8 cellular contexts compared by ENCODE assay signal in the genomic region with DNA sequence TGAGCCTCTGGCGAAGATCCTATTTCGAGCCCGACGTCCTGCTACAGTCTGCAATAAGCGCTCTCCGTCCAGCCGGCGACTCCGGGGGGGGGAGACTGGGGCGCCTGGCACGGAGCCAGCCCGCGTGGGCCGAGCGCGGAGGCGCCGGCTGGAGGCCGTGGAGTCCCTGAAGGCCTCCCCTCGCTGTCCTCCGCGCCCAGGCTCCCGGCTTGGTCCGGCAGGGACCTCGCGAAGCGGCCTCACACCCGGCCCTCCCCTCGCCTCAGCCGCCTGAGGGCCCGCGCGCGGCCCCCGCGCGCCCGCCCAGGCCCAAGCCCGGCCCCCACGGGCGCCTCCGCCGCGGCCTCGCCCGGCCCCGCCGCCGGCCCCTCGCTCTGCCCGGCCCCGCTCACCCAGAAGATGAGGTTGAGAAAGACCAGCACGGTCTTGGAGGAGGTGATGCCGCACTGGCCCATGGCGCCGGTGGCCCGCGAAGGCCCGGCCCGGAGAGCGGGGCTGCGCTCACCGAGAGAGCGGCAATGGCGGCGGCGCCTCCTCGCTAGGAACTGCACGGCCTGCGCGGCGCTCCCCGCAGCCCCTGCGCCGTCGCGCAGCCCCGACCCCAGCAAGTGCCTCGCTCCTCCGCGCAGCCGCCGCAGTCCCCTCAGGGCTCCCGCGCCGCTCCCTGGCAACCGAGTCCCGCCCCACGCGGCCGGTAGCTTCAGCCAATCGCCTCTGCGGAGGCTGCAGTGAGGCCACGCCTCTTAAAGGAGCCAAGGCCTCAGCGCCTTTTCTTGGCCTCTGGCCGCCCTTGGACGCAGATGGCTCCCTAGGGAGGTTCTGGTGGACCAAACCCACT. TPM values are rescaled to one million over a fixed set of nuclear protein-coding genes. Genes with fewer than 3 reads are reported as not detected.
DNase-seq lines count a peak whose midpoint lies in the region; ATAC-seq and TF ChIP-seq lines count a peak whose summit lies in the region.

A gene (minus strand): TSS at position 610 of the 838 bp plus-strand sequence. CDS start 155 bp downstream, at position 455.

- peak; percentile 85 to 94 (median 90) for DNase-seq in CD4-positive, alpha-beta T cell
- DNase-seq in HK-2 (ENCODE audit: unreplicated experiment) (peak; percentile 86), NCI-H82 treated with DMSO at 0.1 percent for 48 hours (lab: John Stamatoyannopoulos, UW; ENCODE audit: unreplicated experiment) (peak; percentile 68), dermis microvascular lymphatic vessel endothelial cell (ENCODE audit: low read depth in 2 of 2) (peak; percentile 72 to 94)
- peak; percentile 94 for DNase-seq in activated CD4-positive, alpha-beta memory T cell treated with anti-CD3 and anti-CD28 coated beads for 36 hours
- DNase-seq in stimulated activated CD4-positive, alpha-beta T cell treated with anti-CD3 and anti-CD28 coated beads, Interleukin-4, amount 100 ng/mL, for 1 hour = peak; percentile 94

- H3K9ac ChIP-seq in liver (ENCODE audit: low read depth in 1 of 2, low read length in 2 of 2) = peak within 1 kb of the TSS; percentile 2 to 13

- H3K27me3 Mint-ChIP-seq in CD4-positive, alpha-beta T cell = peaks cover 3% of the 10 kb centered on the region
- no peaks in the 10 kb centered on the region for H3K27me3 Mint-ChIP-seq in activated CD4-positive, alpha-beta memory T cell treated with anti-CD3 and anti-CD28 coated beads for 36 hours

- intact Hi-C loops in CD4-positive, alpha-beta T cell (cut with DNase I, micrococcal nuclease) = loop anchor here (2.0 to 10.0 kb wide), 5 partner anchors 138 to 1804 kb away; a partner anchor contains a TSS
- intact Hi-C loops in activated CD4-positive, alpha-beta memory T cell treated with anti-CD3 and anti-CD28 coated beads for 36 hours (cut with micrococcal nuclease) = loop anchor here (1.0 kb wide), 1 partner anchor 350 kb away; a partner anchor contains a TSS

- H3K9me3 Mint-ChIP-seq in CD4-positive, alpha-beta T cell = no peaks in the 10 kb centered on the region
- H3K9me3 Mint-ChIP-seq in activated CD4-positive, alpha-beta memory T cell treated with anti-CD3 and anti-CD28 coated beads for 36 hours = no peaks in the 10 kb centered on the region

- peaks cover 2 to 31% (median 17%) of the 10 kb centered on the region in 4 donors for H3K4me1 ChIP-seq in liver (ENCODE audit: control insufficient read depth in 4 of 4, insufficient read depth in 4 of 4, low read length in 3 of 4)

- under 1% methylated on average over 97 of the region's 97 CpGs for WGBS in liver

- POLR2A ChIA-PET in CD4-positive, alpha-beta T cell (lab: Charles Lee) = interaction anchor here (0.6 to 1.3 kb wide), 7 partner anchors 10 to 167 kb away, joined by 3 to 7 read pairs (median 4); a partner anchor contains a TSS
- POLR2A ChIA-PET in activated CD4-positive, alpha-beta memory T cell treated with anti-CD3 and anti-CD28 coated beads for 36 hours (lab: Charles Lee) = interaction anchor here (0.6 to 1.0 kb wide), 4 partner anchors 12 to 78 kb away, joined by 3 to 4 read pairs (median 3); no protein-coding TSS in a partner anchor

- TF ChIP-seq RAD21 in liver (IDR thresholded peaks at IDR 0.05) = no peak

- H3K4me3 ChIP-seq in liver (ENCODE audit: low read depth in 1 of 3, low read length in 3 of 3) = peak within 1 kb of the TSS; percentile 87 to 94 (median 90)

- no peaks in the 10 kb centered on the region for H3K9me3 ChIP-seq in CD4-positive, alpha-beta T cell (ENCODE audit: control insufficient read depth, low read length)
- no peaks in the 10 kb centered on the region for H3K9me3 ChIP-seq in liver (ENCODE audit: control insufficient read depth in 4 of 4, low read length in 3 of 4)

- ATAC-seq in CD4-positive, alpha-beta T cell (ENCODE audit: poor library complexity) = peak; percentile 99
- peak; percentile 91 for ATAC-seq in GM19455 (IDR thresholded peaks at IDR 0.05; ENCODE audit: unreplicated experiment)

- peaks cover 7% of the 10 kb centered on the region for H3K36me3 Mint-ChIP-seq in CD4-positive, alpha-beta T cell (ENCODE audit: low read depth)
- no peaks in the 10 kb centered on the region for H3K36me3 Mint-ChIP-seq in activated CD4-positive, alpha-beta memory T cell treated with anti-CD3 and anti-CD28 coated beads for 36 hours

- TF ChIP-seq CTCF in CD4-positive, alpha-beta T cell (IDR thresholded peaks at IDR 0.05) = no peak
- no peak for TF ChIP-seq CTCF in liver (IDR thresholded peaks at IDR 0.05; ENCODE audit: low read depth, low read length, missing input control)

- peak within 1 kb of the TSS; percentile 85 for H3K27ac Mint-ChIP-seq in CD4-positive, alpha-beta T cell
- no peak within 1 kb of the TSS for H3K27ac Mint-ChIP-seq in activated CD4-positive, alpha-beta memory T cell treated with anti-CD3 and anti-CD28 coated beads for 36 hours

- H3K4me1 Mint-ChIP-seq in CD4-positive, alpha-beta T cell (ENCODE audit: low read depth) = peaks cover 37% of the 10 kb centered on the region
- peaks cover 31% of the 10 kb centered on the region for H3K4me1 Mint-ChIP-seq in activated CD4-positive, alpha-beta memory T cell treated with anti-CD3 and anti-CD28 coated beads for 36 hours (ENCODE audit: low read depth)

- no peaks in the 10 kb centered on the region for H3K36me3 ChIP-seq in liver (ENCODE audit: control insufficient read depth in 4 of 4, insufficient read depth in 3 of 4, low read depth in 1 of 4, low read length in 3 of 4)

- H3K27me3 ChIP-seq in CD4-positive, alpha-beta T cell (ENCODE audit: control insufficient read depth, insufficient read depth, low read length) = no peaks in the 10 kb centered on the region
- no peaks in the 10 kb centered on the region for H3K27me3 ChIP-seq in liver (ENCODE audit: control insufficient read depth in 4 of 4, insufficient read depth in 4 of 4, low read length in 3 of 4)

- H3K27ac ChIP-seq in CD4-positive, alpha-beta T cell (ENCODE audit: low read depth, low read length) = no peak within 1 kb of the TSS
- peak within 1 kb of the TSS; percentile 79 to 84 for H3K27ac ChIP-seq in liver (ENCODE audit: low read depth in 1 of 2, low read length in 2 of 2)

- H3K4me3 Mint-ChIP-seq in CD4-positive, alpha-beta T cell = peak within 1 kb of the TSS; percentile 97
- H3K4me3 Mint-ChIP-seq in activated CD4-positive, alpha-beta memory T cell treated with anti-CD3 and anti-CD28 coated beads for 36 hours = peak within 1 kb of the TSS; percentile 76

- CTCF ChIA-PET in CD4-positive, alpha-beta T cell (lab: Charles Lee) = interaction anchor here (1.5 kb wide), 1 partner anchor 98 kb away, joined by 5 read pairs; no protein-coding TSS in a partner anchor
- CTCF ChIA-PET in activated CD4-positive, alpha-beta memory T cell treated with anti-CD3 and anti-CD28 coated beads for 36 hours (lab: Charles Lee) = interaction anchor here (1.0 kb wide), 1 partner anchor 97 kb away, joined by 3 read pairs; no protein-coding TSS in a partner anchor

TF ChIP-seq in liver, 16 proteins besides CTCF, POLR2A, EP300 and RAD21 (continues in another document):
- TF ChIP-seq, protein P1, sequence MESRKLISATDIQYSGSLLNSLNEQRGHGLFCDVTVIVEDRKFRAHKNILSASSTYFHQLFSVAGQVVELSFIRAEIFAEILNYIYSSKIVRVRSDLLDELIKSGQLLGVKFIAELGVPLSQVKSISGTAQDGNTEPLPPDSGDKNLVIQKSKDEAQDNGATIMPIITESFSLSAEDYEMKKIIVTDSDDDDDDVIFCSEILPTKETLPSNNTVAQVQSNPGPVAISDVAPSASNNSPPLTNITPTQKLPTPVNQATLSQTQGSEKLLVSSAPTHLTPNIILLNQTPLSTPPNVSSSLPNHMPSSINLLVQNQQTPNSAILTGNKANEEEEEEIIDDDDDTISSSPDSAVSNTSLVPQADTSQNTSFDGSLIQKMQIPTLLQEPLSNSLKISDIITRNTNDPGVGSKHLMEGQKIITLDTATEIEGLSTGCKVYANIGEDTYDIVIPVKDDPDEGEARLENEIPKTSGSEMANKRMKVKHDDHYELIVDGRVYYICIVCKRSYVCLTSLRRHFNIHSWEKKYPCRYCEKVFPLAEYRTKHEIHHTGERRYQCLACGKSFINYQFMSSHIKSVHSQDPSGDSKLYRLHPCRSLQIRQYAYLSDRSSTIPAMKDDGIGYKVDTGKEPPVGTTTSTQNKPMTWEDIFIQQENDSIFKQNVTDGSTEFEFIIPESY (IDR thresholded peaks at IDR 0.05) = no peak
- TF ChIP-seq NR2F2 (IDR thresholded peaks at IDR 0.05) (no peak), TAF1 (conservative IDR thresholded peaks at IDR 0.05) (no peak), EGR1 (IDR thresholded peaks at IDR 0.05; ENCODE audit: low read depth in 2 of 2) (no peak), YY1 (IDR thresholded peaks at IDR 0.05) (peak; percentile 8)
- TF ChIP-seq, protein P2, sequence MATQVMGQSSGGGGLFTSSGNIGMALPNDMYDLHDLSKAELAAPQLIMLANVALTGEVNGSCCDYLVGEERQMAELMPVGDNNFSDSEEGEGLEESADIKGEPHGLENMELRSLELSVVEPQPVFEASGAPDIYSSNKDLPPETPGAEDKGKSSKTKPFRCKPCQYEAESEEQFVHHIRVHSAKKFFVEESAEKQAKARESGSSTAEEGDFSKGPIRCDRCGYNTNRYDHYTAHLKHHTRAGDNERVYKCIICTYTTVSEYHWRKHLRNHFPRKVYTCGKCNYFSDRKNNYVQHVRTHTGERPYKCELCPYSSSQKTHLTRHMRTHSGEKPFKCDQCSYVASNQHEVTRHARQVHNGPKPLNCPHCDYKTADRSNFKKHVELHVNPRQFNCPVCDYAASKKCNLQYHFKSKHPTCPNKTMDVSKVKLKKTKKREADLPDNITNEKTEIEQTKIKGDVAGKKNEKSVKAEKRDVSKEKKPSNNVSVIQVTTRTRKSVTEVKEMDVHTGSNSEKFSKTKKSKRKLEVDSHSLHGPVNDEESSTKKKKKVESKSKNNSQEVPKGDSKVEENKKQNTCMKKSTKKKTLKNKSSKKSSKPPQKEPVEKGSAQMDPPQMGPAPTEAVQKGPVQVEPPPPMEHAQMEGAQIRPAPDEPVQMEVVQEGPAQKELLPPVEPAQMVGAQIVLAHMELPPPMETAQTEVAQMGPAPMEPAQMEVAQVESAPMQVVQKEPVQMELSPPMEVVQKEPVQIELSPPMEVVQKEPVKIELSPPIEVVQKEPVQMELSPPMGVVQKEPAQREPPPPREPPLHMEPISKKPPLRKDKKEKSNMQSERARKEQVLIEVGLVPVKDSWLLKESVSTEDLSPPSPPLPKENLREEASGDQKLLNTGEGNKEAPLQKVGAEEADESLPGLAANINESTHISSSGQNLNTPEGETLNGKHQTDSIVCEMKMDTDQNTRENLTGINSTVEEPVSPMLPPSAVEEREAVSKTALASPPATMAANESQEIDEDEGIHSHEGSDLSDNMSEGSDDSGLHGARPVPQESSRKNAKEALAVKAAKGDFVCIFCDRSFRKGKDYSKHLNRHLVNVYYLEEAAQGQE (IDR thresholded peaks at IDR 0.05) = no peak
- TF ChIP-seq, protein P3, sequence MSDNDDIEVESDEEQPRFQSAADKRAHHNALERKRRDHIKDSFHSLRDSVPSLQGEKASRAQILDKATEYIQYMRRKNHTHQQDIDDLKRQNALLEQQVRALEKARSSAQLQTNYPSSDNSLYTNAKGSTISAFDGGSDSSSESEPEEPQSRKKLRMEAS (IDR thresholded peaks at IDR 0.05) = no peak

RNA-seq across cellular contexts. Expression of the gene that starts here (rescaled TPM):
- total RNA-seq in CD4-positive, alpha-beta T cell = 10 to 100 TPM; 14.7 to 15.5 TPM
- 10 to 100 TPM; 28.9 to 29.1 TPM for total RNA-seq in activated CD4-positive, alpha-beta memory T cell treated with anti-CD3 and anti-CD28 coated beads for 36 hours
- total RNA-seq in dermis microvascular lymphatic vessel endothelial cell (195 and 277 TPM in 2 replicates), liver (10 to 100 TPM; 77.2 to 82.8 TPM)
- polyA plus RNA-seq in liver = 10 to 100 TPM; 49.3 to 80.2 TPM
